In the genomic region with DNA sequence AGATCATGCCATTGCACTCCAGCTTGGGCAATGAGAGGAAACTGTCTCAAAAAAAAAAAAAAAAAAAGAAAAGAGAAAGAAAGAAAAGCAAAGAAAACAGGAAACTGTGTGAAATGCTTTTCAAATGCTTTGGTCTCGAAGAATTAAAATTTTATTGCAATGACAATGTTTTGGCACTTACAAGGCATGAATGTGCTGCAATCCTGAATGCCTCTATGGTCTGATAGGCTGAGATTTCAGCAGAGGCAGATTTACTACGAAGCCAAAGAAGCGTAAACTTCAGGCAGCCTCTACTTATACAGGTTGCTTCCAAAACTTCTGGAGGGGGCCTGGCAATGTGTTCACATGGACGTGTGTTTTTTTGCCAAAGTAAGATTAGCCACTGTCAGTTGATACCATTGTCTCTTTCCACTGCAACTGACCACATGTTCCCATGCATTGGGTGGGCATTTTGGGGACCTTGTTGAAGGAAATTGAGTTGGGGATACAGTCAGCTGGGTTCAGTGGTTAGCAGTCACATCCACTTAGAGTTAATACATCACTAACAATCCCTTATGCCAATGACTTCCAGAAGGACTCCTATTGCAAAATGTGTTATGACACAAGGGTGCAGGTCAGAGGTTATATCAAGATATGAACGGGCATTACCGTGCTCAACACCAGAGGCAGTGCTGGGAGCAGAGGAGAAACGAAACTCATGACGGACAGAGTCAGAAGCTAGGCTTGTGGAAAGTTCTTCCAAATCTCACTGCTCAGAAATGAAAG, we compare ENCODE assay signal across 15 cellular contexts. TPM values are rescaled to one million over a fixed set of nuclear protein-coding genes. Genes with fewer than 3 reads are reported as not detected.
DNase-seq lines count a peak whose midpoint lies in the region; ATAC-seq and TF ChIP-seq lines count a peak whose summit lies in the region.
"Had no signal": no experiment of that assay in that cellular context is flagged by ENCODE, and none has a peak within 500 bp of the region (broad histone marks: within the 10 kb centered on the region; RNA-seq: fewer than 3 reads in every experiment).

No MANE protein-coding gene starts in this region.

- peaks cover 3% of the 10 kb centered on the region for H3K36me3 Mint-ChIP-seq in activated T-helper 1 cell treated with anti-CD3 and anti-CD28 coated beads, Interleukin-12 subunit alpha, Interleukin-12 subunit beta, Interleukin-2, Interleukin-4 antibody, amounts not matched to agents 30 ng/mL and 10 ng/mL and 1 ng/mL, durations not matched to agents 14 hours and 24 hours and 36 hours (ENCODE audit: low read depth)

- H3K4me1 ChIP-seq in cardiac muscle cell (ENCODE audit: low read depth) (peaks cover 56% of the 10 kb centered on the region), lower lobe of right lung (peaks cover 38% of the 10 kb centered on the region)

- H3K27ac Mint-ChIP-seq in activated T-helper 1 cell treated with anti-CD3 and anti-CD28 coated beads, Interleukin-12 subunit alpha, Interleukin-12 subunit beta, Interleukin-2, Interleukin-4 antibody, amounts not matched to agents 30 ng/mL and 10 ng/mL and 1 ng/mL, durations not matched to agents 14 hours and 24 hours and 36 hours = no peak overlapping the region
- H3K27ac Mint-ChIP-seq: activated CD4-positive, alpha-beta T cell treated with anti-CD3 and anti-CD28 coated beads, Interleukin-2, amount 10 ng/mL, durations not matched to agents 24 days and 14 days had no signal

- H3K9me3 ChIP-seq in cardiac muscle cell (ENCODE audit: low read depth) (no peaks in the 10 kb centered on the region), lower lobe of right lung (no peaks in the 10 kb centered on the region)
- H3K9me3 ChIP-seq: suprapubic skin had no signal

- TF ChIP-seq CTCF in cardiac muscle cell (IDR thresholded peaks at IDR 0.05; ENCODE audit: low read depth, low read length) = no peak
- TF ChIP-seq CTCF in astrocyte of the spinal cord (IDR thresholded peaks at IDR 0.05; ENCODE audit: low read depth, low read length) = no peak
- TF ChIP-seq CTCF in lower lobe of right lung (IDR thresholded peaks at IDR 0.05) = no peak

- ATAC-seq in left ventricle myocardium superior (no peak), lower lobe of right lung (peak; percentile 80 to 86)

- H3K4me3 ChIP-seq in cardiac muscle cell (no peak overlapping the region), astrocyte of the spinal cord (ENCODE audit: low read depth, low read length) (no peak overlapping the region), lower lobe of right lung (no peak overlapping the region)
- H3K4me3 ChIP-seq: suprapubic skin had no signal

- intact Hi-C loops in left ventricle myocardium superior (cut with micrococcal nuclease) = no loop called here
- intact Hi-C loops in lower lobe of right lung (cut with DNase I) = no loop called here
- intact Hi-C loops in activated T-helper 1 cell treated with anti-CD3 and anti-CD28 coated beads, Interleukin-12 subunit alpha, Interleukin-12 subunit beta, Interleukin-2, Interleukin-4 antibody, amounts not matched to agents 30 ng/mL and 10 ng/mL and 1 ng/mL, durations not matched to agents 14 hours and 24 hours and 36 hours (cut with micrococcal nuclease) = no loop called here

- H3K36me3 ChIP-seq in cardiac muscle cell (no peaks in the 10 kb centered on the region), lower lobe of right lung (no peaks in the 10 kb centered on the region)
- H3K36me3 ChIP-seq: suprapubic skin had no signal

- H3K4me1 Mint-ChIP-seq in activated T-helper 1 cell treated with anti-CD3 and anti-CD28 coated beads, Interleukin-12 subunit alpha, Interleukin-12 subunit beta, Interleukin-2, Interleukin-4 antibody, amounts not matched to agents 30 ng/mL and 10 ng/mL and 1 ng/mL, durations not matched to agents 14 hours and 24 hours and 36 hours (ENCODE audit: low read depth) = peaks cover 20% of the 10 kb centered on the region

- H3K9me3 Mint-ChIP-seq in activated T-helper 1 cell treated with anti-CD3 and anti-CD28 coated beads, Interleukin-12 subunit alpha, Interleukin-12 subunit beta, Interleukin-2, Interleukin-4 antibody, amounts not matched to agents 30 ng/mL and 10 ng/mL and 1 ng/mL, durations not matched to agents 14 hours and 24 hours and 36 hours = no peaks in the 10 kb centered on the region
- H3K9me3 Mint-ChIP-seq: activated CD4-positive, alpha-beta T cell treated with anti-CD3 and anti-CD28 coated beads, Interleukin-2, amount 10 ng/mL, durations not matched to agents 24 days and 14 days had no signal

- H3K27ac ChIP-seq in cardiac muscle cell (peak overlapping the region; percentile 83), lower lobe of right lung (peak overlapping the region; percentile 64)
- H3K27ac ChIP-seq: suprapubic skin had no signal

- H3K27me3 ChIP-seq in cardiac muscle cell = no peaks in the 10 kb centered on the region
- no peaks in the 10 kb centered on the region for H3K27me3 ChIP-seq in lower lobe of right lung (ENCODE audit: low read depth)
- H3K27me3 ChIP-seq: suprapubic skin had no signal

- in situ Hi-C loops in astrocyte of the spinal cord (cut with HindIII; ENCODE audit: low sequenced_read_pairs) = no loop called here

- no peak overlapping the region for H3K4me3 Mint-ChIP-seq in activated T-helper 1 cell treated with anti-CD3 and anti-CD28 coated beads, Interleukin-12 subunit alpha, Interleukin-12 subunit beta, Interleukin-2, Interleukin-4 antibody, amounts not matched to agents 30 ng/mL and 10 ng/mL and 1 ng/mL, durations not matched to agents 14 hours and 24 hours and 36 hours
- H3K4me3 Mint-ChIP-seq: activated CD4-positive, alpha-beta T cell treated with anti-CD3 and anti-CD28 coated beads, Interleukin-2, amount 10 ng/mL, durations not matched to agents 24 days and 14 days had no signal

- DNase-seq in cardiac muscle cell (ENCODE audit: low read depth in 1 of 2, low spot score in 1 of 2) (peak in 1 of 2 donors; percentile 70), left ventricle myocardium superior (no peak), astrocyte of the spinal cord (ENCODE audit: low read depth, low spot score) (peak; percentile 22), lower lobe of right lung (peak; percentile 58), NCI-H1930 (lab: John Stamatoyannopoulos, UW) (no peak), UCSD-AML1 (lab: John Stamatoyannopoulos, UW; ENCODE audit: unreplicated experiment) (no peak), NCI-H1105 (lab: John Stamatoyannopoulos, UW) (no peak)
- no peak for DNase-seq in activated T-helper 1 cell treated with anti-CD3 and anti-CD28 coated beads, Interleukin-12 subunit alpha, Interleukin-12 subunit beta, Interleukin-2, Interleukin-4 antibody, amounts not matched to agents 30 ng/mL and 10 ng/mL and 1 ng/mL, durations not matched to agents 14 hours and 24 hours and 36 hours (ENCODE audit: low spot score)
- DNase-seq: activated CD4-positive, alpha-beta T cell treated with anti-CD3 and anti-CD28 coated beads, Interleukin-2, amount 10 ng/mL, durations not matched to agents 24 days and 14 days; activated gamma-delta T cell treated with Interleukin-2 at 50 U/mL for 16 hours; cortex of kidney; DMS79 treated with DMSO at 0.1 percent for 48 hours; NCI-H1105 treated with DMSO at 0.1 percent for 48 hours; NCI-H526 treated with DMSO at 0.1 percent for 48 hours had no signal

- H3K27me3 Mint-ChIP-seq in activated T-helper 1 cell treated with anti-CD3 and anti-CD28 coated beads, Interleukin-12 subunit alpha, Interleukin-12 subunit beta, Interleukin-2, Interleukin-4 antibody, amounts not matched to agents 30 ng/mL and 10 ng/mL and 1 ng/mL, durations not matched to agents 14 hours and 24 hours and 36 hours (ENCODE audit: insufficient read depth) = peaks cover 5% of the 10 kb centered on the region
- H3K27me3 Mint-ChIP-seq: activated CD4-positive, alpha-beta T cell treated with anti-CD3 and anti-CD28 coated beads, Interleukin-2, amount 10 ng/mL, durations not matched to agents 24 days and 14 days had no signal

RNA-seq across cellular contexts. Expression of a gene that starts 48.8 kb away (rescaled TPM):
- total RNA-seq in cardiac muscle cell = 32.7 and 61.3 TPM in 2 replicates
- polyA plus RNA-seq in cardiac muscle cell = 29.0 and 55.4 TPM in 2 replicates
- total RNA-seq in left ventricle myocardium superior = 12.1 TPM
- 2.7 TPM for total RNA-seq in lower lobe of right lung
- total RNA-seq in activated T-helper 1 cell treated with anti-CD3 and anti-CD28 coated beads, Interleukin-12 subunit alpha, Interleukin-12 subunit beta, Interleukin-2, Interleukin-4 antibody, amounts not matched to agents 30 ng/mL and 10 ng/mL and 1 ng/mL, durations not matched to agents 14 hours and 24 hours and 36 hours = 14.1 and 14.5 TPM in 2 replicates

Comparison
In these comparisons a context has a peak if more than half of its experiments do, and no peak if none do; other contexts are left out.
1. DNase-seq: peak in astrocyte of the spinal cord (single experiment) and lower lobe of right lung (single experiment); none in left ventricle myocardium superior (single experiment), activated T-helper 1 cell treated with anti-CD3 and anti-CD28 coated beads, Interleukin-12 subunit alpha, Interleukin-12 subunit beta, Interleukin-2, Interleukin-4 antibody, amounts not matched to agents 30 ng/mL and 10 ng/mL and 1 ng/mL, durations not matched to agents 14 hours and 24 hours and 36 hours (single experiment), NCI-H1930 (0 of 2), UCSD-AML1 (single experiment) and NCI-H1105 (single experiment).